Comparison of ENCODE assay signal across 7 cellular contexts in genomic region chr11:3347127-3347526, GRCh38.
"Had no signal": no experiment of that assay in that cellular context is flagged by ENCODE, and none has a peak within 500 bp of the region (broad histone marks: within the 10 kb centered on the region; RNA-seq: fewer than 3 reads in every experiment).

No MANE protein-coding gene starts in this region.

- H3K4me1 Mint-ChIP-seq: IgD-negative memory B cell had no signal

- H3K4me3 Mint-ChIP-seq: GM23338, HFFc6, IgD-negative memory B cell had no signal

- H2AFZ ChIP-seq: GM23338 had no signal

- H3K4me2 ChIP-seq: GM23338 had no signal

- H3K4me3 ChIP-seq: GM23338, HAP-1 had no signal

- FAIRE-seq: HTR-8/SVneo had no signal

- H3K4me1 ChIP-seq: HAP-1 had no signal

- H3K36me3 ChIP-seq: HAP-1 had no signal

- H3K27me3 Mint-ChIP-seq: IgD-negative memory B cell had no signal

- DNase-seq: H7, HFFc6, KG1 had no signal

- H3K27ac Mint-ChIP-seq: GM23338, HFFc6, IgD-negative memory B cell had no signal
